ENCODE assay signal across 1 cellular context in the genomic region with DNA sequence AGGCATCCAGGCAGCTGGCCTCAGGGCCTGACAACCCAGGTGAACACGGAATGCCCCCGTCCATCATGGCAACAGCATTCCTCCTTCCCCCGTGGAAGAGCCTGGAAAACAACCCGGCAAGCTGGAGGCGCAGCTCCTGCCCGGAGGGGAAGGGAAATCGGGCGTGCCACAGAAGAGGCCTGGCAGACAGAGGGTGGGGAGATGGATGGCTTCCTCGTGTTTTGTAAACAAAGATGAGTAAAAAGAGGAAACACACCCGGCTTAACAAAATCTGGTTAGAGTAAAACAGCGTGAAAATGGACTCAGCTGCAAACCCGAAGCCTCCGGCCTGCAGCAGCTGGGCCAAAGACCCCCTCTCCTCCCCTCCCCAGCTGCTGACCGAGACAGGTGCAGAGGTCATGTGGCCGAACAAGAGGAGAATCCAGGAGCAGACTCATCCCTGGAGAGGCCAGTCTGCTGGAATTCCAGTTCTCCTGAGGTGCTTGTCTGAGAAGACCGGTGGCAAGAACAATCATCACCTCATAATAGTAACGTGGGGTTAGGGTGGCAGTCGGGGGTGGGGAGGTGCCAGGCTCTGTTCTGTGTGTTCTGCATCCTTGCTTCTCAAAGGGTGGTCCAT.
TF ChIP-seq lines count a peak whose summit lies in the region.

No MANE protein-coding gene starts in this region.

TF ChIP-seq in HepG2, 621 proteins besides CTCF, POLR2A, EP300 and RAD21 (continued from another document and continues in another):
- TF ChIP-seq ZSCAN22 (CRISPR knock-in tag; IDR thresholded peaks at IDR 0.05) (no peak), ZNF652 (CRISPR knock-in tag; IDR thresholded peaks at IDR 0.05; ENCODE audit: borderline replicate concordance, low read depth) (no peak), ZNF101 (CRISPR knock-in tag; IDR thresholded peaks at IDR 0.05; ENCODE audit: borderline replicate concordance, low read depth) (no peak), BCL6 (CRISPR knock-in tag; IDR thresholded peaks at IDR 0.05) (no peak), GPN1 (CRISPR knock-in tag; IDR thresholded peaks at IDR 0.05; ENCODE audit: borderline replicate concordance) (no peak), KDM5A (IDR thresholded peaks at IDR 0.05; ENCODE audit: borderline replicate concordance, low read length) (no peak), NFE2 (CRISPR knock-in tag; IDR thresholded peaks at IDR 0.05) (no peak), HNRNPH1 (optimal IDR thresholded peaks at IDR 0.05; ENCODE audit: low read depth, low read length) (no peak), ZNF446 (CRISPR knock-in tag; IDR thresholded peaks at IDR 0.05) (no peak), NFKB2 (CRISPR knock-in tag; IDR thresholded peaks at IDR 0.05; ENCODE audit: borderline replicate concordance) (peak; percentile 69; the same call in 1 of the 2 replicates), FLYWCH1 (CRISPR knock-in tag; IDR thresholded peaks at IDR 0.05) (no peak), ZNF775 (CRISPR knock-in tag; IDR thresholded peaks at IDR 0.05; ENCODE audit: borderline replicate concordance) (no peak), HOXA5 (CRISPR knock-in tag; IDR thresholded peaks at IDR 0.05) (no peak), MBD4 (IDR thresholded peaks at IDR 0.05; ENCODE audit: borderline replicate concordance, low read length) (no peak), TCF12 (IDR thresholded peaks at IDR 0.05) (no peak), TCF12 (CRISPR knock-in tag; IDR thresholded peaks at IDR 0.05) (no peak), SMARCC2 (IDR thresholded peaks at IDR 0.05) (no peak), GABPA (IDR thresholded peaks at IDR 0.05; ENCODE audit: low read depth, low read length) (no peak), GABPA (CRISPR knock-in tag; IDR thresholded peaks at IDR 0.05; ENCODE audit: low read depth) (no peak), ZNF747 (CRISPR knock-in tag; IDR thresholded peaks at IDR 0.05; ENCODE audit: borderline replicate concordance) (no peak), PAF1 (CRISPR knock-in tag; IDR thresholded peaks at IDR 0.05) (no peak), CHD4 (IDR thresholded peaks at IDR 0.05; ENCODE audit: borderline replicate concordance, low read length) (no peak), RBFOX2 (IDR thresholded peaks at IDR 0.05; ENCODE audit: low read depth, low read length) (0 out of 2 replicates have a peak, but pooled peaks have one; percentile 39), ZNF138 (CRISPR knock-in tag; IDR thresholded peaks at IDR 0.05; ENCODE audit: low read depth) (no peak), GZF1 (CRISPR knock-in tag; IDR thresholded peaks at IDR 0.05) (no peak), HOXD1 (CRISPR knock-in tag; IDR thresholded peaks at IDR 0.05) (0 out of 2 replicates have a peak, but pooled peaks have one; percentile 8), LCORL (IDR thresholded peaks at IDR 0.05) (no peak), LCORL (CRISPR knock-in tag; IDR thresholded peaks at IDR 0.05) (no peak)
- TF ChIP-seq, protein P1, sequence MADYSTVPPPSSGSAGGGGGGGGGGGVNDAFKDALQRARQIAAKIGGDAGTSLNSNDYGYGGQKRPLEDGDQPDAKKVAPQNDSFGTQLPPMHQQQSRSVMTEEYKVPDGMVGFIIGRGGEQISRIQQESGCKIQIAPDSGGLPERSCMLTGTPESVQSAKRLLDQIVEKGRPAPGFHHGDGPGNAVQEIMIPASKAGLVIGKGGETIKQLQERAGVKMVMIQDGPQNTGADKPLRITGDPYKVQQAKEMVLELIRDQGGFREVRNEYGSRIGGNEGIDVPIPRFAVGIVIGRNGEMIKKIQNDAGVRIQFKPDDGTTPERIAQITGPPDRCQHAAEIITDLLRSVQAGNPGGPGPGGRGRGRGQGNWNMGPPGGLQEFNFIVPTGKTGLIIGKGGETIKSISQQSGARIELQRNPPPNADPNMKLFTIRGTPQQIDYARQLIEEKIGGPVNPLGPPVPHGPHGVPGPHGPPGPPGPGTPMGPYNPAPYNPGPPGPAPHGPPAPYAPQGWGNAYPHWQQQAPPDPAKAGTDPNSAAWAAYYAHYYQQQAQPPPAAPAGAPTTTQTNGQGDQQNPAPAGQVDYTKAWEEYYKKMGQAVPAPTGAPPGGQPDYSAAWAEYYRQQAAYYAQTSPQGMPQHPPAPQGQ (CRISPR knock-in tag; IDR thresholded peaks at IDR 0.05; ENCODE audit: borderline replicate concordance), result no peak
- TF ChIP-seq, protein P2, sequence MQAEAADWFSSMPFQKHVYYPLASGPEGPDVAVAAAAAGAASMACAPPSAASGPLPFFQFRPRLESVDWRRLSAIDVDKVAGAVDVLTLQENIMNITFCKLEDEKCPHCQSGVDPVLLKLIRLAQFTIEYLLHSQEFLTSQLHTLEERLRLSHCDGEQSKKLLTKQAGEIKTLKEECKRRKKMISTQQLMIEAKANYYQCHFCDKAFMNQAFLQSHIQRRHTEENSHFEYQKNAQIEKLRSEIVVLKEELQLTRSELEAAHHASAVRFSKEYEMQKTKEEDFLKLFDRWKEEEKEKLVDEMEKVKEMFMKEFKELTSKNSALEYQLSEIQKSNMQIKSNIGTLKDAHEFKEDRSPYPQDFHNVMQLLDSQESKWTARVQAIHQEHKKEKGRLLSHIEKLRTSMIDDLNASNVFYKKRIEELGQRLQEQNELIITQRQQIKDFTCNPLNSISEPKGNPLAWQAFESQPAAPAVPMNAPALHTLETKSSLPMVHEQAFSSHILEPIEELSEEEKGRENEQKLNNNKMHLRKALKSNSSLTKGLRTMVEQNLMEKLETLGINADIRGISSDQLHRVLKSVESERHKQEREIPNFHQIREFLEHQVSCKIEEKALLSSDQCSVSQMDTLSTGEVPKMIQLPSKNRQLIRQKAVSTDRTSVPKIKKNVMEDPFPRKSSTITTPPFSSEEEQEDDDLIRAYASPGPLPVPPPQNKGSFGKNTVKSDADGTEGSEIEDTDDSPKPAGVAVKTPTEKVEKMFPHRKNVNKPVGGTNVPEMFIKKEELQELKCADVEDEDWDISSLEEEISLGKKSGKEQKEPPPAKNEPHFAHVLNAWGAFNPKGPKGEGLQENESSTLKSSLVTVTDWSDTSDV (CRISPR knock-in tag; IDR thresholded peaks at IDR 0.05), result no peak
- TF ChIP-seq, protein P3, sequence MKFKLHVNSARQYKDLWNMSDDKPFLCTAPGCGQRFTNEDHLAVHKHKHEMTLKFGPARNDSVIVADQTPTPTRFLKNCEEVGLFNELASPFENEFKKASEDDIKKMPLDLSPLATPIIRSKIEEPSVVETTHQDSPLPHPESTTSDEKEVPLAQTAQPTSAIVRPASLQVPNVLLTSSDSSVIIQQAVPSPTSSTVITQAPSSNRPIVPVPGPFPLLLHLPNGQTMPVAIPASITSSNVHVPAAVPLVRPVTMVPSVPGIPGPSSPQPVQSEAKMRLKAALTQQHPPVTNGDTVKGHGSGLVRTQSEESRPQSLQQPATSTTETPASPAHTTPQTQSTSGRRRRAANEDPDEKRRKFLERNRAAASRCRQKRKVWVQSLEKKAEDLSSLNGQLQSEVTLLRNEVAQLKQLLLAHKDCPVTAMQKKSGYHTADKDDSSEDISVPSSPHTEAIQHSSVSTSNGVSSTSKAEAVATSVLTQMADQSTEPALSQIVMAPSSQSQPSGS (CRISPR knock-in tag; IDR thresholded peaks at IDR 0.05), result no peak
- TF ChIP-seq, protein P4, sequence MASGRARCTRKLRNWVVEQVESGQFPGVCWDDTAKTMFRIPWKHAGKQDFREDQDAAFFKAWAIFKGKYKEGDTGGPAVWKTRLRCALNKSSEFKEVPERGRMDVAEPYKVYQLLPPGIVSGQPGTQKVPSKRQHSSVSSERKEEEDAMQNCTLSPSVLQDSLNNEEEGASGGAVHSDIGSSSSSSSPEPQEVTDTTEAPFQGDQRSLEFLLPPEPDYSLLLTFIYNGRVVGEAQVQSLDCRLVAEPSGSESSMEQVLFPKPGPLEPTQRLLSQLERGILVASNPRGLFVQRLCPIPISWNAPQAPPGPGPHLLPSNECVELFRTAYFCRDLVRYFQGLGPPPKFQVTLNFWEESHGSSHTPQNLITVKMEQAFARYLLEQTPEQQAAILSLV (CRISPR knock-in tag; IDR thresholded peaks at IDR 0.05; ENCODE audit: borderline replicate concordance), result no peak
- TF ChIP-seq, protein P5, sequence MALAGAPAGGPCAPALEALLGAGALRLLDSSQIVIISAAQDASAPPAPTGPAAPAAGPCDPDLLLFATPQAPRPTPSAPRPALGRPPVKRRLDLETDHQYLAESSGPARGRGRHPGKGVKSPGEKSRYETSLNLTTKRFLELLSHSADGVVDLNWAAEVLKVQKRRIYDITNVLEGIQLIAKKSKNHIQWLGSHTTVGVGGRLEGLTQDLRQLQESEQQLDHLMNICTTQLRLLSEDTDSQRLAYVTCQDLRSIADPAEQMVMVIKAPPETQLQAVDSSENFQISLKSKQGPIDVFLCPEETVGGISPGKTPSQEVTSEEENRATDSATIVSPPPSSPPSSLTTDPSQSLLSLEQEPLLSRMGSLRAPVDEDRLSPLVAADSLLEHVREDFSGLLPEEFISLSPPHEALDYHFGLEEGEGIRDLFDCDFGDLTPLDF (CRISPR knock-in tag; IDR thresholded peaks at IDR 0.05), result no peak
- TF ChIP-seq, protein P6, sequence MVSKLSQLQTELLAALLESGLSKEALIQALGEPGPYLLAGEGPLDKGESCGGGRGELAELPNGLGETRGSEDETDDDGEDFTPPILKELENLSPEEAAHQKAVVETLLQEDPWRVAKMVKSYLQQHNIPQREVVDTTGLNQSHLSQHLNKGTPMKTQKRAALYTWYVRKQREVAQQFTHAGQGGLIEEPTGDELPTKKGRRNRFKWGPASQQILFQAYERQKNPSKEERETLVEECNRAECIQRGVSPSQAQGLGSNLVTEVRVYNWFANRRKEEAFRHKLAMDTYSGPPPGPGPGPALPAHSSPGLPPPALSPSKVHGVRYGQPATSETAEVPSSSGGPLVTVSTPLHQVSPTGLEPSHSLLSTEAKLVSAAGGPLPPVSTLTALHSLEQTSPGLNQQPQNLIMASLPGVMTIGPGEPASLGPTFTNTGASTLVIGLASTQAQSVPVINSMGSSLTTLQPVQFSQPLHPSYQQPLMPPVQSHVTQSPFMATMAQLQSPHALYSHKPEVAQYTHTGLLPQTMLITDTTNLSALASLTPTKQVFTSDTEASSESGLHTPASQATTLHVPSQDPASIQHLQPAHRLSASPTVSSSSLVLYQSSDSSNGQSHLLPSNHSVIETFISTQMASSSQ (IDR thresholded peaks at IDR 0.05; ENCODE audit: low read depth), result no peak
- TF ChIP-seq, protein P6 (CRISPR knock-in tag; IDR thresholded peaks at IDR 0.05; ENCODE audit: borderline replicate concordance), result no peak
- TF ChIP-seq, protein P7, sequence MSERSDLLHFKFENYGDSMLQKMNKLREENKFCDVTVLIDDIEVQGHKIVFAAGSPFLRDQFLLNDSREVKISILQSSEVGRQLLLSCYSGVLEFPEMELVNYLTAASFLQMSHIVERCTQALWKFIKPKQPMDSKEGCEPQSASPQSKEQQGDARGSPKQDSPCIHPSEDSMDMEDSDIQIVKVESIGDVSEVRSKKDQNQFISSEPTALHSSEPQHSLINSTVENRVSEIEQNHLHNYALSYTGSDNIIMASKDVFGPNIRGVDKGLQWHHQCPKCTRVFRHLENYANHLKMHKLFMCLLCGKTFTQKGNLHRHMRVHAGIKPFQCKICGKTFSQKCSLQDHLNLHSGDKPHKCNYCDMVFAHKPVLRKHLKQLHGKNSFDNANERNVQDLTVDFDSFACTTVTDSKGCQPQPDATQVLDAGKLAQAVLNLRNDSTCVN (CRISPR knock-in tag; IDR thresholded peaks at IDR 0.05; ENCODE audit: borderline replicate concordance), result no peak
- TF ChIP-seq, protein P8, sequence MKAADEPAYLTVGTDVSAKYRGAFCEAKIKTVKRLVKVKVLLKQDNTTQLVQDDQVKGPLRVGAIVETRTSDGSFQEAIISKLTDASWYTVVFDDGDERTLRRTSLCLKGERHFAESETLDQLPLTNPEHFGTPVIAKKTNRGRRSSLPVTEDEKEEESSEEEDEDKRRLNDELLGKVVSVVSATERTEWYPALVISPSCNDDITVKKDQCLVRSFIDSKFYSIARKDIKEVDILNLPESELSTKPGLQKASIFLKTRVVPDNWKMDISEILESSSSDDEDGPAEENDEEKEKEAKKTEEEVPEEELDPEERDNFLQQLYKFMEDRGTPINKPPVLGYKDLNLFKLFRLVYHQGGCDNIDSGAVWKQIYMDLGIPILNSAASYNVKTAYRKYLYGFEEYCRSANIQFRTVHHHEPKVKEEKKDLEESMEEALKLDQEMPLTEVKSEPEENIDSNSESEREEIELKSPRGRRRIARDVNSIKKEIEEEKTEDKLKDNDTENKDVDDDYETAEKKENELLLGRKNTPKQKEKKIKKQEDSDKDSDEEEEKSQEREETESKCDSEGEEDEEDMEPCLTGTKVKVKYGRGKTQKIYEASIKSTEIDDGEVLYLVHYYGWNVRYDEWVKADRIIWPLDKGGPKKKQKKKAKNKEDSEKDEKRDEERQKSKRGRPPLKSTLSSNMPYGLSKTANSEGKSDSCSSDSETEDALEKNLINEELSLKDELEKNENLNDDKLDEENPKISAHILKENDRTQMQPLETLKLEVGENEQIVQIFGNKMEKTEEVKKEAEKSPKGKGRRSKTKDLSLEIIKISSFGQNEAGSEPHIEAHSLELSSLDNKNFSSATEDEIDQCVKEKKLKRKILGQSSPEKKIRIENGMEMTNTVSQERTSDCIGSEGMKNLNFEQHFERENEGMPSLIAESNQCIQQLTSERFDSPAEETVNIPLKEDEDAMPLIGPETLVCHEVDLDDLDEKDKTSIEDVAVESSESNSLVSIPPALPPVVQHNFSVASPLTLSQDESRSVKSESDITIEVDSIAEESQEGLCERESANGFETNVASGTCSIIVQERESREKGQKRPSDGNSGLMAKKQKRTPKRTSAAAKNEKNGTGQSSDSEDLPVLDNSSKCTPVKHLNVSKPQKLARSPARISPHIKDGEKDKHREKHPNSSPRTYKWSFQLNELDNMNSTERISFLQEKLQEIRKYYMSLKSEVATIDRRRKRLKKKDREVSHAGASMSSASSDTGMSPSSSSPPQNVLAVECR (CRISPR knock-in tag; IDR thresholded peaks at IDR 0.05; ENCODE audit: borderline replicate concordance), result 0 out of 2 replicates have a peak, but pooled peaks have one; percentile 17
- TF ChIP-seq, protein P9, sequence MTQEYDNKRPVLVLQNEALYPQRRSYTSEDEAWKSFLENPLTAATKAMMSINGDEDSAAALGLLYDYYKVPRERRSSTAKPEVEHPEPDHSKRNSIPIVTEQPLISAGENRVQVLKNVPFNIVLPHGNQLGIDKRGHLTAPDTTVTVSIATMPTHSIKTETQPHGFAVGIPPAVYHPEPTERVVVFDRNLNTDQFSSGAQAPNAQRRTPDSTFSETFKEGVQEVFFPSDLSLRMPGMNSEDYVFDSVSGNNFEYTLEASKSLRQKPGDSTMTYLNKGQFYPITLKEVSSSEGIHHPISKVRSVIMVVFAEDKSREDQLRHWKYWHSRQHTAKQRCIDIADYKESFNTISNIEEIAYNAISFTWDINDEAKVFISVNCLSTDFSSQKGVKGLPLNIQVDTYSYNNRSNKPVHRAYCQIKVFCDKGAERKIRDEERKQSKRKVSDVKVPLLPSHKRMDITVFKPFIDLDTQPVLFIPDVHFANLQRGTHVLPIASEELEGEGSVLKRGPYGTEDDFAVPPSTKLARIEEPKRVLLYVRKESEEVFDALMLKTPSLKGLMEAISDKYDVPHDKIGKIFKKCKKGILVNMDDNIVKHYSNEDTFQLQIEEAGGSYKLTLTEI (CRISPR knock-in tag; conservative IDR thresholded peaks at IDR 0.05), result no peak
